Comparison of ENCODE assay signal across 10 cellular contexts in genomic region chr11:75403037-75403436, GRCh38. TPM values are rescaled to one million over a fixed set of nuclear protein-coding genes. Genes with fewer than 3 reads are reported as not detected.
DNase-seq lines count a peak whose midpoint lies in the region; ATAC-seq and TF ChIP-seq lines count a peak whose summit lies in the region.
"Had no signal": no experiment of that assay in that cellular context is flagged by ENCODE, and none has a peak within 500 bp of the region (broad histone marks: within the 10 kb centered on the region; RNA-seq: fewer than 3 reads in every experiment).

No MANE protein-coding gene starts in this region.

- no peak overlapping the region for H2AK5ac ChIP-seq in H9 (ENCODE audit: insufficient read length, low read length)

- no peak overlapping the region for H4K5ac ChIP-seq in H9 (ENCODE audit: insufficient read length, low read depth, low read length)

- no peak overlapping the region for H2AFZ ChIP-seq in H9 (ENCODE audit: low read length)

- intact Hi-C loops in activated T-helper 2 cell treated with anti-CD3 and anti-CD28 coated beads, Interferon-gamma antibody, Interleukin-2, Interleukin-4, amounts not matched to agents 10 μg/mL and 5 μg/mL and 100 μg/mL, durations not matched to agents 14 hours and 24 hours and 36 hours (cut with micrococcal nuclease): no loop called here
- intact Hi-C loops in naive thymus-derived CD4-positive, alpha-beta T cell (cut with micrococcal nuclease): no loop called here

- H3K14ac ChIP-seq in H9 (ENCODE audit: insufficient read depth, low read length): no peak overlapping the region

- H3K27ac Mint-ChIP-seq in CD4-positive, CD25-positive, alpha-beta regulatory T cell: peak overlapping the region; percentile 18 to 45 (median 33)
- H3K27ac Mint-ChIP-seq in H9: peak overlapping the region; percentile 4 to 91 (median 16); a peak in 6 of 7 replicates
- H3K27ac Mint-ChIP-seq in activated T-helper 2 cell treated with anti-CD3 and anti-CD28 coated beads, Interferon-gamma antibody, Interleukin-2, Interleukin-4, amounts not matched to agents 10 μg/mL and 5 μg/mL and 100 μg/mL, durations not matched to agents 14 hours and 24 hours and 36 hours: peak overlapping the region; percentile 48
- peak overlapping the region in 5 of 9 donors; percentile 4 to 63 (median 56) for H3K27ac Mint-ChIP-seq in naive thymus-derived CD4-positive, alpha-beta T cell

- ATAC-seq in CD4-positive, CD25-positive, alpha-beta regulatory T cell (ENCODE audit: low read depth in 2 of 2): no peak
- ATAC-seq in naive thymus-derived CD4-positive, alpha-beta T cell: no peak

- H4K8ac ChIP-seq in H9 (replicated peaks; ENCODE audit: insufficient read length, low read depth, low read length): no peak overlapping the region

- no peak for DNase-seq in CD4-positive, CD25-positive, alpha-beta regulatory T cell
- DNase-seq in H9 (no peak), epidermal melanocyte (ENCODE audit: insufficient read length, low spot score) (no peak), SHP77 (lab: John Stamatoyannopoulos, UW) (no peak)
- no peak for DNase-seq in activated T-helper 2 cell treated with anti-CD3 and anti-CD28 coated beads, Interferon-gamma antibody, Interleukin-2, Interleukin-4, amounts not matched to agents 10 μg/mL and 5 μg/mL and 100 μg/mL, durations not matched to agents 14 hours and 24 hours and 36 hours (ENCODE audit: low spot score)
- DNase-seq in naive thymus-derived CD4-positive, alpha-beta T cell: no peak
- DNase-seq in stimulated activated CD4-positive, alpha-beta T cell treated with anti-CD3 and anti-CD28 coated beads, Interleukin-12 subunit alpha, Interleukin-12 subunit beta, amount 100 ng/mL, for 4 hours: no peak
- DNase-seq: EL, NCI-H2029, Right ventricle myocardium superior had no signal

- no peak overlapping the region for H2BK120ac ChIP-seq in H9 (ENCODE audit: low read depth, low read length, poor library complexity, severe bottlenecking)

- no peak overlapping the region for H3K4me3 ChIP-seq in CD4-positive, CD25-positive, alpha-beta regulatory T cell (ENCODE audit: low read depth, low read length)
- H3K4me3 ChIP-seq in naive thymus-derived CD4-positive, alpha-beta T cell (ENCODE audit: low read length): no peak overlapping the region

- no peak overlapping the region for H2BK5ac ChIP-seq in H9 (ENCODE audit: insufficient read length, low read length)

- peaks cover 11% of the 10 kb centered on the region for H3K79me1 ChIP-seq in H9 (ENCODE audit: insufficient read depth, low read depth, low read length, poor library complexity, severe bottlenecking)

- POLR2A ChIA-PET in naive thymus-derived CD4-positive, alpha-beta T cell (lab: Charles Lee): interaction anchor here (1.5 kb wide), 1 partner anchor 127 kb away, joined by 3 read pairs; no protein-coding TSS in a partner anchor

- H3K27ac ChIP-seq in CD4-positive, CD25-positive, alpha-beta regulatory T cell (ENCODE audit: insufficient read depth, low read length, poor library complexity, severe bottlenecking): no peak overlapping the region
- no peak overlapping the region for H3K27ac ChIP-seq in H9 (ENCODE audit: insufficient read length, low read depth, low read length)
- no peak overlapping the region for H3K27ac ChIP-seq in naive thymus-derived CD4-positive, alpha-beta T cell (ENCODE audit: low read depth, low read length)

- H3K9me3 ChIP-seq in CD4-positive, CD25-positive, alpha-beta regulatory T cell (ENCODE audit: control insufficient read depth in 2 of 2, low read length in 2 of 2): no peaks in the 10 kb centered on the region
- H3K9me3 ChIP-seq in H9 (ENCODE audit: control insufficient read depth, low read depth, low read length): no peaks in the 10 kb centered on the region
- no peaks in the 10 kb centered on the region for H3K9me3 ChIP-seq in naive thymus-derived CD4-positive, alpha-beta T cell (ENCODE audit: control insufficient read depth in 2 of 3, low read length in 3 of 3)

- H3T11ph ChIP-seq in H9 (ENCODE audit: low read length): no peak overlapping the region

- H4K20me1 ChIP-seq in H9 (ENCODE audit: control insufficient read depth, insufficient read depth, insufficient read length): peaks cover 3% of the 10 kb centered on the region

- no peak overlapping the region for H3K23ac ChIP-seq in H9 (ENCODE audit: insufficient read length, low read depth, low read length)

- H3K9me3 Mint-ChIP-seq in CD4-positive, CD25-positive, alpha-beta regulatory T cell: no peaks in the 10 kb centered on the region
- peaks cover 4 to 9% of the 10 kb centered on the region in 2 experiments; a peak in 3 of 5 replicates for H3K9me3 Mint-ChIP-seq in H9
- H3K9me3 Mint-ChIP-seq in activated T-helper 2 cell treated with anti-CD3 and anti-CD28 coated beads, Interferon-gamma antibody, Interleukin-2, Interleukin-4, amounts not matched to agents 10 μg/mL and 5 μg/mL and 100 μg/mL, durations not matched to agents 14 hours and 24 hours and 36 hours: no peaks in the 10 kb centered on the region
- no peaks in the 10 kb centered on the region for H3K9me3 Mint-ChIP-seq in naive thymus-derived CD4-positive, alpha-beta T cell

- peaks cover 39% of the 10 kb centered on the region for H3K4me1 ChIP-seq in CD4-positive, CD25-positive, alpha-beta regulatory T cell (ENCODE audit: control insufficient read depth, insufficient read depth, low read length, poor library complexity, severe bottlenecking)
- H3K4me1 ChIP-seq in H9 (ENCODE audit: insufficient read depth, low read length): no peaks in the 10 kb centered on the region; the same call in 1 of the 2 replicates
- peaks cover 16 to 17% of the 10 kb centered on the region in 2 donors for H3K4me1 ChIP-seq in naive thymus-derived CD4-positive, alpha-beta T cell (ENCODE audit: control insufficient read depth in 2 of 2, insufficient read depth in 2 of 2, low read length in 2 of 2)

- CTCF ChIA-PET in naive thymus-derived CD4-positive, alpha-beta T cell (lab: Charles Lee): interaction anchor here (0.7 kb wide), 2 partner anchors 72 to 143 kb away, joined by 3 read pairs; no protein-coding TSS in a partner anchor

- no peak overlapping the region for H2BK12ac ChIP-seq in H9 (ENCODE audit: insufficient read length, low read depth, low read length)

- H3K23me2 ChIP-seq in H9 (ENCODE audit: insufficient read length, low read depth, low read length, poor library complexity, severe bottlenecking): peaks cover 9% of the 10 kb centered on the region

- peaks cover 59% of the 10 kb centered on the region for H3K36me3 ChIP-seq in CD4-positive, CD25-positive, alpha-beta regulatory T cell (ENCODE audit: control insufficient read depth, insufficient read depth, low read length)
- H3K36me3 ChIP-seq in naive thymus-derived CD4-positive, alpha-beta T cell (ENCODE audit: control insufficient read depth in 2 of 3, insufficient read depth in 3 of 3, low read length in 3 of 3): peaks cover 13 to 66% (median 46%) of the 10 kb centered on the region in 3 experiments

- peaks cover 5 to 72% (median 46%) of the 10 kb centered on the region in 4 donors for H3K4me1 Mint-ChIP-seq in CD4-positive, CD25-positive, alpha-beta regulatory T cell
- peaks cover 26 to 35% of the 10 kb centered on the region in 2 experiments for H3K4me1 Mint-ChIP-seq in H9
- peaks cover 49% of the 10 kb centered on the region for H3K4me1 Mint-ChIP-seq in activated T-helper 2 cell treated with anti-CD3 and anti-CD28 coated beads, Interferon-gamma antibody, Interleukin-2, Interleukin-4, amounts not matched to agents 10 μg/mL and 5 μg/mL and 100 μg/mL, durations not matched to agents 14 hours and 24 hours and 36 hours (ENCODE audit: low read depth)
- peaks cover 20 to 77% (median 53%) of the 10 kb centered on the region in 7 donors for H3K4me1 Mint-ChIP-seq in naive thymus-derived CD4-positive, alpha-beta T cell

- no peak overlapping the region for H2BK20ac ChIP-seq in H9 (ENCODE audit: low read depth, low read length, poor library complexity, severe bottlenecking)

- H3K36me3 Mint-ChIP-seq in CD4-positive, CD25-positive, alpha-beta regulatory T cell: peaks cover 48% of the 10 kb centered on the region
- H3K36me3 Mint-ChIP-seq in H9 (ENCODE audit: insufficient read depth in 1 of 3, low read depth in 3 of 3): peaks cover 81 to 86% (median 84%) of the 10 kb centered on the region in 3 experiments
- H3K36me3 Mint-ChIP-seq in activated T-helper 2 cell treated with anti-CD3 and anti-CD28 coated beads, Interferon-gamma antibody, Interleukin-2, Interleukin-4, amounts not matched to agents 10 μg/mL and 5 μg/mL and 100 μg/mL, durations not matched to agents 14 hours and 24 hours and 36 hours (ENCODE audit: low read depth): peaks cover 87% of the 10 kb centered on the region
- H3K36me3 Mint-ChIP-seq in naive thymus-derived CD4-positive, alpha-beta T cell: peaks cover 0 to 50% (median 32%) of the 10 kb centered on the region in 5 donors

- H3K4me3 Mint-ChIP-seq in CD4-positive, CD25-positive, alpha-beta regulatory T cell: peak overlapping the region in 3 of 4 donors; percentile 16 to 82 (median 56)
- peak overlapping the region; percentile 38 to 97; a peak in 4 of 5 replicates for H3K4me3 Mint-ChIP-seq in H9
- H3K4me3 Mint-ChIP-seq in activated T-helper 2 cell treated with anti-CD3 and anti-CD28 coated beads, Interferon-gamma antibody, Interleukin-2, Interleukin-4, amounts not matched to agents 10 μg/mL and 5 μg/mL and 100 μg/mL, durations not matched to agents 14 hours and 24 hours and 36 hours (ENCODE audit: low read depth): peak overlapping the region; percentile 98
- H3K4me3 Mint-ChIP-seq in naive thymus-derived CD4-positive, alpha-beta T cell: peak overlapping the region in 3 of 10 donors; percentile 4 to 88 (median 17)

- no peaks in the 10 kb centered on the region for H3K27me3 ChIP-seq in CD4-positive, CD25-positive, alpha-beta regulatory T cell (ENCODE audit: control insufficient read depth, insufficient read depth, low read length)
- no peaks in the 10 kb centered on the region for H3K27me3 ChIP-seq in H9 (ENCODE audit: insufficient read depth, low read length)
- no peaks in the 10 kb centered on the region for H3K27me3 ChIP-seq in naive thymus-derived CD4-positive, alpha-beta T cell (ENCODE audit: control insufficient read depth in 2 of 2, insufficient read depth in 2 of 2, low read length in 2 of 2)

- H3K56ac ChIP-seq in H9 (ENCODE audit: insufficient read length, low read depth, low read length): no peak overlapping the region

- no peak overlapping the region for H2BK15ac ChIP-seq in H9 (ENCODE audit: low read depth, low read length)

- no peak overlapping the region for H4K91ac ChIP-seq in H9 (ENCODE audit: insufficient read length, low read depth, low read length)

- H3K4ac ChIP-seq in H9 (ENCODE audit: low read depth, low read length): no peak overlapping the region

- H3K9ac ChIP-seq in H9 (ENCODE audit: extremely low read depth, insufficient read length, low read length): no peak overlapping the region

- peak overlapping the region; percentile 75 for H3K4me2 ChIP-seq in H9 (ENCODE audit: insufficient read depth, insufficient read length, low read length)

- WGBS in H9 (ENCODE audit: extremely low coverage, insufficient read length, low lambda C conversion rate): no CpG with 5 or more reads among the region's 1 CpG

- no peak for TF ChIP-seq CTCF in H9 (conservative IDR thresholded peaks at IDR 0.05)

- no peak overlapping the region for H3K18ac ChIP-seq in H9 (ENCODE audit: insufficient read length, low read depth, low read length)

- H3K79me2 ChIP-seq in H9 (ENCODE audit: insufficient read depth, low read length): peaks cover 34% of the 10 kb centered on the region

- no peaks in the 10 kb centered on the region for H3K27me3 Mint-ChIP-seq in CD4-positive, CD25-positive, alpha-beta regulatory T cell
- H3K27me3 Mint-ChIP-seq in H9 (ENCODE audit: low read depth): no peaks in the 10 kb centered on the region; the same call in 1 of the 2 replicates
- no peaks in the 10 kb centered on the region for H3K27me3 Mint-ChIP-seq in activated T-helper 2 cell treated with anti-CD3 and anti-CD28 coated beads, Interferon-gamma antibody, Interleukin-2, Interleukin-4, amounts not matched to agents 10 μg/mL and 5 μg/mL and 100 μg/mL, durations not matched to agents 14 hours and 24 hours and 36 hours (ENCODE audit: low read depth)
- peaks cover 0 to 2% (median 0%) of the 10 kb centered on the region in 5 donors for H3K27me3 Mint-ChIP-seq in naive thymus-derived CD4-positive, alpha-beta T cell

RNA-seq across cellular contexts. Expression of gene RPS3, which starts 3.7 kb away (rescaled TPM):
- total RNA-seq in CD4-positive, CD25-positive, alpha-beta regulatory T cell: 3,495 TPM
- 1,000 to 10,000 TPM; 3,908 to 6,708 (median 5,568) TPM for polyA plus RNA-seq in CD4-positive, CD25-positive, alpha-beta regulatory T cell
- 3,765 and 3,814 TPM in 2 replicates for total RNA-seq in H9 (2021)
- total RNA-seq in activated T-helper 2 cell treated with anti-CD3 and anti-CD28 coated beads, Interferon-gamma antibody, Interleukin-2, Interleukin-4, amounts not matched to agents 10 μg/mL and 5 μg/mL and 100 μg/mL, durations not matched to agents 14 hours and 24 hours and 36 hours: 3,460 and 3,552 TPM in 2 replicates
- 1,000 to 10,000 TPM; 3,135 to 5,501 (median 5,089) TPM for total RNA-seq in naive thymus-derived CD4-positive, alpha-beta T cell
- 1,000 to 10,000 TPM; 6,041 to 7,167 TPM for polyA plus RNA-seq in naive thymus-derived CD4-positive, alpha-beta T cell

RNA-seq across cellular contexts. Expression of gene KLHL35, which starts 30.0 kb away (rescaled TPM):
- total RNA-seq in CD4-positive, CD25-positive, alpha-beta regulatory T cell: 0.47 TPM
- under 1 TPM in 3 of 4 donors, not detected in 1; 0.31 to 0.78 (median 0.49) TPM for polyA plus RNA-seq in CD4-positive, CD25-positive, alpha-beta regulatory T cell
- total RNA-seq in H9 (2021): 0.72 and 0.83 TPM in 2 replicates
- total RNA-seq in activated T-helper 2 cell treated with anti-CD3 and anti-CD28 coated beads, Interferon-gamma antibody, Interleukin-2, Interleukin-4, amounts not matched to agents 10 μg/mL and 5 μg/mL and 100 μg/mL, durations not matched to agents 14 hours and 24 hours and 36 hours: 0.87 and 1.6 TPM in 2 replicates
- total RNA-seq in naive thymus-derived CD4-positive, alpha-beta T cell: 1 to 10 TPM in 3 of 5 experiments, under 1 TPM in 2; 0.60 to 1.4 (median 1.1) TPM
- polyA plus RNA-seq in naive thymus-derived CD4-positive, alpha-beta T cell: under 1 TPM; 0.57 to 0.60 TPM

RNA-seq across cellular contexts. Expression of gene ARRB1, which starts 51.6 kb away (rescaled TPM):
- 36.1 TPM for total RNA-seq in CD4-positive, CD25-positive, alpha-beta regulatory T cell
- polyA plus RNA-seq in CD4-positive, CD25-positive, alpha-beta regulatory T cell: 1 to 10 TPM; 5.1 to 8.0 (median 5.8) TPM
- 20.6 and 22.1 TPM in 2 replicates for total RNA-seq in H9 (2021)
- 15.1 and 19.3 TPM in 2 replicates for total RNA-seq in activated T-helper 2 cell treated with anti-CD3 and anti-CD28 coated beads, Interferon-gamma antibody, Interleukin-2, Interleukin-4, amounts not matched to agents 10 μg/mL and 5 μg/mL and 100 μg/mL, durations not matched to agents 14 hours and 24 hours and 36 hours
- total RNA-seq in naive thymus-derived CD4-positive, alpha-beta T cell: 100 to 1,000 TPM in 1 of 5 experiments, 10 to 100 TPM in 4; 47.8 to 104 (median 63.9) TPM
- polyA plus RNA-seq in naive thymus-derived CD4-positive, alpha-beta T cell: 1 to 10 TPM; 7.5 to 9.0 TPM
